1 cellular context compared by ENCODE assay signal in genomic region chr22:50310949-50311444, GRCh38.
TF ChIP-seq lines count a peak whose summit lies in the region.

No MANE protein-coding gene starts in this region.

TF ChIP-seq in HepG2, 621 proteins besides CTCF, POLR2A, EP300 and RAD21 (continued from another document and continues in another):
- TF ChIP-seq HMGXB4 (CRISPR knock-in tag; IDR thresholded peaks at IDR 0.05; ENCODE audit: borderline replicate concordance in 1 of 2, low read depth in 1 of 2) (no peak), UBTF (CRISPR knock-in tag; IDR thresholded peaks at IDR 0.05) (peak; percentile 65), HOXA3 (CRISPR knock-in tag; IDR thresholded peaks at IDR 0.05) (peak; percentile 51; the same call in 1 of the 2 replicates), ZNF207 (IDR thresholded peaks at IDR 0.05; ENCODE audit: borderline replicate concordance) (no peak), RAD51 (IDR thresholded peaks at IDR 0.05; ENCODE audit: borderline replicate concordance) (no peak), PREB (CRISPR knock-in tag; IDR thresholded peaks at IDR 0.05) (no peak), ZNF281 (CRISPR knock-in tag; IDR thresholded peaks at IDR 0.05; ENCODE audit: borderline replicate concordance) (peak; percentile 73), POLR2AphosphoS2 (IDR thresholded peaks at IDR 0.05; ENCODE audit: low read depth, low read length) (no peak), ZNF317 (CRISPR knock-in tag; IDR thresholded peaks at IDR 0.05) (0 out of 2 replicates have a peak, but pooled peaks have one; percentile 27), HMGXB3 (CRISPR knock-in tag; IDR thresholded peaks at IDR 0.05; ENCODE audit: borderline replicate concordance) (no peak), ELF1 (CRISPR knock-in tag; IDR thresholded peaks at IDR 0.05) (no peak), KMT2A (CRISPR knock-in tag; IDR thresholded peaks at IDR 0.05) (no peak), FLYWCH1 (CRISPR knock-in tag; IDR thresholded peaks at IDR 0.05) (no peak), TAF1 (CRISPR knock-in tag; IDR thresholded peaks at IDR 0.05) (no peak), TCF7 (IDR thresholded peaks at IDR 0.05; ENCODE audit: low read depth) (no peak), ZNF180 (CRISPR knock-in tag; IDR thresholded peaks at IDR 0.05; ENCODE audit: borderline replicate concordance, low read depth) (no peak), STAG1 (CRISPR knock-in tag; IDR thresholded peaks at IDR 0.05) (no peak), ZNF800 (CRISPR knock-in tag; IDR thresholded peaks at IDR 0.05) (peak; percentile 54; the same call in 1 of the 2 replicates), ZSCAN21 (CRISPR knock-in tag; IDR thresholded peaks at IDR 0.05; ENCODE audit: borderline replicate concordance) (no peak), SP4 (CRISPR knock-in tag; IDR thresholded peaks at IDR 0.05) (no peak), CBX2 (IDR thresholded peaks at IDR 0.05; ENCODE audit: low read depth, low read length) (no peak), CBX2 (CRISPR knock-in tag; IDR thresholded peaks at IDR 0.05; ENCODE audit: low read depth) (no peak), ZNF484 (CRISPR knock-in tag; IDR thresholded peaks at IDR 0.05; ENCODE audit: borderline replicate concordance, low read depth) (no peak), PHF20 (CRISPR knock-in tag; IDR thresholded peaks at IDR 0.05) (no peak), MTA3 (CRISPR knock-in tag; IDR thresholded peaks at IDR 0.05) (no peak), ZSCAN29 (CRISPR knock-in tag; conservative IDR thresholded peaks at IDR 0.05) (no peak), YY1 (IDR thresholded peaks at IDR 0.05; ENCODE audit: insufficient read depth, insufficient replicate concordance, low read depth, low read length) (peak; percentile 35), ZGPAT (CRISPR knock-in tag; IDR thresholded peaks at IDR 0.05) (no peak), SRF (IDR thresholded peaks at IDR 0.05; ENCODE audit: low read depth, low read length) (no peak), ZNF251 (CRISPR knock-in tag; IDR thresholded peaks at IDR 0.05) (no peak), TFDP2 (CRISPR knock-in tag; IDR thresholded peaks at IDR 0.05) (no peak), ZFP36L2 (CRISPR knock-in tag; IDR thresholded peaks at IDR 0.05) (no peak), FOXP1 (IDR thresholded peaks at IDR 0.05) (no peak), FOXP1 (CRISPR knock-in tag; IDR thresholded peaks at IDR 0.05) (no peak), ATF3 (CRISPR knock-in tag; IDR thresholded peaks at IDR 0.05) (no peak), ZZZ3 (CRISPR knock-in tag; IDR thresholded peaks at IDR 0.05; ENCODE audit: borderline replicate concordance) (no peak), ZMYM4 (CRISPR knock-in tag; IDR thresholded peaks at IDR 0.05) (no peak)
